ENCODE assay signal across 17 cellular contexts in genomic region chr6:23633986-23634385, GRCh38.
A peak's percentile ranks its signal among the peaks of the same experiment; 100 is the strongest.
DNase-seq lines count a peak whose midpoint lies in the region; ATAC-seq and TF ChIP-seq lines count a peak whose summit lies in the region.
"Had no signal": no experiment of that assay in that cellular context is flagged by ENCODE, and none has a peak within 500 bp of the region (broad histone marks: within the 10 kb centered on the region; RNA-seq: fewer than 3 reads in every experiment).

No MANE protein-coding gene starts in this region.

- peak; percentile 78 for DNase-seq in Ammon's horn (ENCODE audit: low spot score)
- peak; percentile 99 for DNase-seq in NCI-H146 treated with DMSO at 0.1 percent for 48 hours (lab: John Stamatoyannopoulos, UW; ENCODE audit: unreplicated experiment)
- peak; percentile 91 to 97 for DNase-seq in NCI-H524 (lab: John Stamatoyannopoulos, UW)
- no peak for DNase-seq in endodermal cell
- no peak for DNase-seq in activated CD8-positive, alpha-beta T cell treated with anti-CD3 and anti-CD28 coated beads, Interleukin-2, amount 10 ng/mL, durations not matched to agents 7 days and 5 days
- no peak for DNase-seq in epidermal melanocyte (ENCODE audit: insufficient read length, low spot score)
- DNase-seq in ascending aorta (ENCODE audit: low spot score in 2 of 2), result no peak
- DNase-seq: 8988T; activated CD4-positive, alpha-beta T cell treated with anti-CD3 and anti-CD28 coated beads, Interleukin-2, amount 50 U/mL, for 48 hours; foreskin melanocyte; GM23248; left ventricle myocardium superior; MV-4-11; stimulated activated naive CD8-positive, alpha-beta T cell treated with anti-CD3 and anti-CD28 coated beads, Interleukin-15, Interleukin-2, amounts not matched to agents 100 U/mL and 50 U/mL, for 24 hours; T-cell had no signal

- POLR2A ChIA-PET in activated CD8-positive, alpha-beta T cell treated with anti-CD3 and anti-CD28 coated beads, Interleukin-2, amount 10 ng/mL, durations not matched to agents 7 days and 5 days (lab: Charles Lee), result no interaction called here

- H3K27ac Mint-ChIP-seq in endodermal cell, result no peak overlapping the region
- H3K27ac Mint-ChIP-seq in activated CD8-positive, alpha-beta T cell treated with anti-CD3 and anti-CD28 coated beads, Interleukin-2, amount 10 ng/mL, durations not matched to agents 7 days and 5 days, result no peak overlapping the region
- H3K27ac Mint-ChIP-seq: CD14-positive monocyte, T-cell had no signal

- WGBS in endodermal cell (ENCODE audit: insufficient coverage in 1 of 2, insufficient read length in 1 of 2), 2 experiments, result 87 to 92% methylated on average over 3 to 7 of the region's 7 CpGs

- intact Hi-C loops in ascending aorta (cut with DNase I), result no loop called here

- CTCF ChIA-PET in activated CD8-positive, alpha-beta T cell treated with anti-CD3 and anti-CD28 coated beads, Interleukin-2, amount 10 ng/mL, durations not matched to agents 7 days and 5 days (lab: Charles Lee), result no interaction called here

- H3K4me1 ChIP-seq in endodermal cell (ENCODE audit: control insufficient read depth, insufficient read depth, low read length) (no peaks in the 10 kb centered on the region), ascending aorta (no peaks in the 10 kb centered on the region)

- H3K9me3 ChIP-seq in endodermal cell (ENCODE audit: control insufficient read depth, low read length) (no peaks in the 10 kb centered on the region), ascending aorta (no peaks in the 10 kb centered on the region)

- no peak for ATAC-seq in HG02678 (IDR thresholded peaks at IDR 0.05; ENCODE audit: unreplicated experiment)
- ATAC-seq in activated CD8-positive, alpha-beta T cell treated with anti-CD3 and anti-CD28 coated beads, Interleukin-2, amount 10 ng/mL, durations not matched to agents 7 days and 5 days, result no peak
- ATAC-seq: left ventricle myocardium superior; stimulated activated naive CD8-positive, alpha-beta T cell treated with anti-CD3 and anti-CD28 coated beads, Interleukin-15, Interleukin-2, amounts not matched to agents 100 U/mL and 50 U/mL, for 24 hours; T-cell had no signal

- no peaks in the 10 kb centered on the region for H3K36me3 ChIP-seq in endodermal cell (ENCODE audit: control insufficient read depth, insufficient read depth, low read length)
- H3K36me3 ChIP-seq in ascending aorta, result no peaks in the 10 kb centered on the region

- H3K27ac ChIP-seq in endodermal cell (ENCODE audit: low read depth, low read length) (peak overlapping the region; percentile 83), ascending aorta (no peak overlapping the region)
- H3K27ac ChIP-seq: GM23248 had no signal

- H3K4me3 Mint-ChIP-seq in endodermal cell, result no peak overlapping the region
- H3K4me3 Mint-ChIP-seq in activated CD8-positive, alpha-beta T cell treated with anti-CD3 and anti-CD28 coated beads, Interleukin-2, amount 10 ng/mL, durations not matched to agents 7 days and 5 days, result no peak overlapping the region
- H3K4me3 Mint-ChIP-seq: CD14-positive monocyte, T-cell had no signal

- H3K4me3 ChIP-seq in endodermal cell (ENCODE audit: low read length), result no peak overlapping the region
- no peak overlapping the region for H3K4me3 ChIP-seq in ascending aorta
- H3K4me3 ChIP-seq: GM23248 had no signal

- no peaks in the 10 kb centered on the region for H3K4me1 Mint-ChIP-seq in endodermal cell
- H3K4me1 Mint-ChIP-seq in activated CD8-positive, alpha-beta T cell treated with anti-CD3 and anti-CD28 coated beads, Interleukin-2, amount 10 ng/mL, durations not matched to agents 7 days and 5 days (ENCODE audit: low read depth), result no peaks in the 10 kb centered on the region
- H3K4me1 Mint-ChIP-seq: CD14-positive monocyte, T-cell had no signal

- no peaks in the 10 kb centered on the region for H3K27me3 ChIP-seq in endodermal cell (ENCODE audit: control insufficient read depth, insufficient read depth, low read length, poor library complexity, severe bottlenecking)
- no peaks in the 10 kb centered on the region for H3K27me3 ChIP-seq in ascending aorta

- no peak for TF ChIP-seq CTCF in endodermal cell (conservative IDR thresholded peaks at IDR 0.05)
- TF ChIP-seq CTCF in ascending aorta (IDR thresholded peaks at IDR 0.05), result no peak

- no peaks in the 10 kb centered on the region for H3K36me3 Mint-ChIP-seq in endodermal cell (ENCODE audit: low read depth)
- no peaks in the 10 kb centered on the region for H3K36me3 Mint-ChIP-seq in activated CD8-positive, alpha-beta T cell treated with anti-CD3 and anti-CD28 coated beads, Interleukin-2, amount 10 ng/mL, durations not matched to agents 7 days and 5 days (ENCODE audit: low read depth)
- H3K36me3 Mint-ChIP-seq: CD14-positive monocyte, T-cell had no signal

- no peaks in the 10 kb centered on the region for H3K27me3 Mint-ChIP-seq in endodermal cell (ENCODE audit: insufficient read depth)
- no peaks in the 10 kb centered on the region for H3K27me3 Mint-ChIP-seq in activated CD8-positive, alpha-beta T cell treated with anti-CD3 and anti-CD28 coated beads, Interleukin-2, amount 10 ng/mL, durations not matched to agents 7 days and 5 days (ENCODE audit: low read depth)
- H3K27me3 Mint-ChIP-seq: T-cell had no signal

- H3K9ac ChIP-seq in endodermal cell (ENCODE audit: extremely low read depth, low read length, poor library complexity, severe bottlenecking), result no peak overlapping the region
- H3K9ac ChIP-seq: GM23248 had no signal

- H3K9me3 Mint-ChIP-seq in endodermal cell, result no peaks in the 10 kb centered on the region
- no peaks in the 10 kb centered on the region for H3K9me3 Mint-ChIP-seq in activated CD8-positive, alpha-beta T cell treated with anti-CD3 and anti-CD28 coated beads, Interleukin-2, amount 10 ng/mL, durations not matched to agents 7 days and 5 days (ENCODE audit: insufficient read depth)
- H3K9me3 Mint-ChIP-seq: T-cell had no signal

Comparison
In these comparisons a context has a peak if more than half of its experiments do, and no peak if none do; other contexts are left out.
1. DNase-seq: peak in Ammon's horn (single experiment), NCI-H146 treated with DMSO at 0.1 percent for 48 hours (single experiment) and NCI-H524 (2 of 2); none in endodermal cell (single experiment), activated CD8-positive, alpha-beta T cell treated with anti-CD3 and anti-CD28 coated beads, Interleukin-2, amount 10 ng/mL, durations not matched to agents 7 days and 5 days (single experiment), epidermal melanocyte (single experiment) and ascending aorta (0 of 2).